8 cellular contexts compared by ENCODE assay signal in genomic region chr9:83957029-83957513, GRCh38.
DNase-seq lines count a peak whose midpoint lies in the region; ATAC-seq and TF ChIP-seq lines count a peak whose summit lies in the region.

No MANE protein-coding gene starts in this region.

- in situ Hi-C loops in brain microvascular endothelial cell (cut with HindIII; ENCODE audit: low pct_ligation_motif_present, low sequenced_read_pairs): no loop called here

- no peaks in the 10 kb centered on the region for H3K9me3 ChIP-seq in mucosa of stomach (ENCODE audit: control insufficient read depth, low read length)

- no peak overlapping the region for H3K27ac ChIP-seq in brain microvascular endothelial cell

- peak; percentile 42 for ATAC-seq in HG03280 (IDR thresholded peaks at IDR 0.05; ENCODE audit: unreplicated experiment)
- no peak for ATAC-seq in HG02973 (IDR thresholded peaks at IDR 0.05; ENCODE audit: unreplicated experiment)
- no peak for ATAC-seq in GM19463 (IDR thresholded peaks at IDR 0.05; ENCODE audit: unreplicated experiment)

- H3K36me3 ChIP-seq in brain microvascular endothelial cell (replicated peaks): no peaks in the 10 kb centered on the region
- no peaks in the 10 kb centered on the region for H3K36me3 ChIP-seq in mucosa of stomach (ENCODE audit: control insufficient read depth, insufficient read depth, low read length)

- no peak for TF ChIP-seq CTCF in AG10803 (conservative IDR thresholded peaks at IDR 0.05; ENCODE audit: low read length)
- TF ChIP-seq CTCF in brain microvascular endothelial cell (IDR thresholded peaks at IDR 0.05; ENCODE audit: low read depth, low read length, missing control alignments): no peak

- DNase-seq in AG10803 (ENCODE audit: low read depth): peak; percentile 32
- DNase-seq in brain microvascular endothelial cell: no peak
- no peak for DNase-seq in NCI-H345 (lab: John Stamatoyannopoulos, UW)
- no peak for DNase-seq in NCI-H2081 treated with DMSO at 0.1 percent for 48 hours (lab: John Stamatoyannopoulos, UW)

- peak overlapping the region; percentile 85 for H3K9ac ChIP-seq in mucosa of stomach (ENCODE audit: low read length)

- H3K27me3 ChIP-seq in brain microvascular endothelial cell (replicated peaks): no peaks in the 10 kb centered on the region
- no peaks in the 10 kb centered on the region for H3K27me3 ChIP-seq in mucosa of stomach (ENCODE audit: control insufficient read depth, insufficient read depth, low read length)

- peak overlapping the region; percentile 75 for H3K4me3 ChIP-seq in AG10803 (ENCODE audit: low read length)
- H3K4me3 ChIP-seq in brain microvascular endothelial cell (ENCODE audit: low read depth, low read length): peak overlapping the region; percentile 74
- H3K4me3 ChIP-seq in mucosa of stomach (ENCODE audit: low read length): peak overlapping the region; percentile 86

- H3K4me1 ChIP-seq in mucosa of stomach (ENCODE audit: control insufficient read depth, insufficient read depth, low read length): peaks cover 2% of the 10 kb centered on the region
